8 cellular contexts compared by ENCODE assay signal in genomic region chr7:101953248-101953819, GRCh38.
DNase-seq lines count a peak whose midpoint lies in the region; ATAC-seq and TF ChIP-seq lines count a peak whose summit lies in the region.

No MANE protein-coding gene starts in this region.

- H3K9me3 ChIP-seq in neutrophil (no peaks in the 10 kb centered on the region), SJCRH30 (replicated peaks) (no peaks in the 10 kb centered on the region)
- no peaks in the 10 kb centered on the region for H3K9me3 ChIP-seq in CD8-positive, alpha-beta memory T cell (ENCODE audit: low read length)

- CTCF ChIA-PET in CD8-positive, alpha-beta memory T cell (lab: Charles Lee), result no interaction called here

- H3K4me1 ChIP-seq in neutrophil (ENCODE audit: control insufficient read depth in 1 of 2, insufficient read depth in 1 of 2, low read depth in 1 of 2, low read length in 1 of 2) (peaks cover 6 to 9% of the 10 kb centered on the region in 2 experiments), SJCRH30 (no peaks in the 10 kb centered on the region)
- no peaks in the 10 kb centered on the region for H3K4me1 ChIP-seq in CD8-positive, alpha-beta memory T cell (ENCODE audit: insufficient read depth, low read length)

- H3K36me3 ChIP-seq in neutrophil (peaks cover 5% of the 10 kb centered on the region), SJCRH30 (no peaks in the 10 kb centered on the region)
- H3K36me3 ChIP-seq in CD8-positive, alpha-beta memory T cell (ENCODE audit: insufficient read depth, low read length), result no peaks in the 10 kb centered on the region

- POLR2A ChIA-PET in CD8-positive, alpha-beta memory T cell (lab: Charles Lee), result no interaction called here

- peaks cover 19 to 42% (median 39%) of the 10 kb centered on the region in 3 donors for H3K4me1 Mint-ChIP-seq in CD8-positive, alpha-beta memory T cell

- intact Hi-C loops in posterior cingulate gyrus (cut with DNase I), result no loop called here

- H3K27me3 ChIP-seq in neutrophil, result no peaks in the 10 kb centered on the region
- H3K27me3 ChIP-seq in SJCRH30, result no peaks in the 10 kb centered on the region
- no peaks in the 10 kb centered on the region for H3K27me3 ChIP-seq in CD8-positive, alpha-beta memory T cell (ENCODE audit: insufficient read depth, low read length, poor library complexity, severe bottlenecking)

- in situ Hi-C loops in astrocyte of the spinal cord (cut with HindIII; ENCODE audit: low sequenced_read_pairs), result no loop called here

- peak overlapping the region; percentile 27 for H3K27ac ChIP-seq in neutrophil
- no peak overlapping the region for H3K27ac ChIP-seq in SJCRH30
- no peak overlapping the region for H3K27ac ChIP-seq in CD8-positive, alpha-beta memory T cell (ENCODE audit: low read depth, low read length)

- ATAC-seq in HG02885 (IDR thresholded peaks at IDR 0.05; ENCODE audit: poor library complexity, unreplicated experiment), result peak; percentile 66

- H3K4me3 Mint-ChIP-seq in CD8-positive, alpha-beta memory T cell, result no peak overlapping the region

- no peaks in the 10 kb centered on the region for H3K27me3 Mint-ChIP-seq in CD8-positive, alpha-beta memory T cell

- H3K36me3 Mint-ChIP-seq in CD8-positive, alpha-beta memory T cell, result peaks cover 0 to 2% (median 1%) of the 10 kb centered on the region in 3 donors

- TF ChIP-seq CTCF in astrocyte of the spinal cord (IDR thresholded peaks at IDR 0.05; ENCODE audit: low read depth, low read length), result no peak
- TF ChIP-seq CTCF in neutrophil (IDR thresholded peaks at IDR 0.05), result no peak

- no peaks in the 10 kb centered on the region for H3K9me3 Mint-ChIP-seq in CD8-positive, alpha-beta memory T cell

- peak overlapping the region in 2 of 8 donors; percentile 27 to 91 for H3K27ac Mint-ChIP-seq in CD8-positive, alpha-beta memory T cell

- DNase-seq in EL (peak; percentile 58), astrocyte of the spinal cord (ENCODE audit: low read depth, low spot score) (peak; percentile 82), SJCRH30 (no peak), posterior cingulate gyrus (no peak), HPDE6-E6E7 (ENCODE audit: extremely low spot score) (no peak)
- no peak for DNase-seq in CD8-positive, alpha-beta memory T cell

- H3K4me3 ChIP-seq in astrocyte of the spinal cord (ENCODE audit: low read depth, low read length) (peak overlapping the region; percentile 12), neutrophil (ENCODE audit: low read depth in 1 of 2, low read length in 1 of 2) (no peak overlapping the region), SJCRH30 (no peak overlapping the region)
- no peak overlapping the region for H3K4me3 ChIP-seq in CD8-positive, alpha-beta memory T cell (ENCODE audit: low read length)

Comparison
In these comparisons a context has a peak if more than half of its experiments do, and no peak if none do; other contexts are left out.
1. DNase-seq: peak in EL (single experiment) and astrocyte of the spinal cord (single experiment); none in SJCRH30 (0 of 2), posterior cingulate gyrus (0 of 10), CD8-positive, alpha-beta memory T cell (0 of 5) and HPDE6-E6E7 (single experiment).